21 cellular contexts compared by ENCODE assay signal in genomic region chr12:70756791-70757190, GRCh38.
A peak's percentile ranks its signal among the peaks of the same experiment; 100 is the strongest.
DNase-seq lines count a peak whose midpoint lies in the region; ATAC-seq and TF ChIP-seq lines count a peak whose summit lies in the region.
"Had no signal": no experiment of that assay in that cellular context is flagged by ENCODE, and none has a peak within 500 bp of the region (broad histone marks: within the 10 kb centered on the region; RNA-seq: fewer than 3 reads in every experiment).

No MANE protein-coding gene starts in this region.

- intact Hi-C loops in Calu3 (cut with micrococcal nuclease; ENCODE audit: unreplicated experiment), result loop anchor here (1.0 to 2.0 kb wide), 2 partner anchors 9 to 54 kb away; no protein-coding TSS in a partner anchor
- intact Hi-C loops in CD8-positive, alpha-beta T cell (cut with DNase I, micrococcal nuclease), result no loop called here

- no peak for ATAC-seq in GM21526 (IDR thresholded peaks at IDR 0.05; ENCODE audit: low FRiP score, unreplicated experiment)
- ATAC-seq in GM18861 (IDR thresholded peaks at IDR 0.05; ENCODE audit: unreplicated experiment), result no peak
- no peak for ATAC-seq in CD8-positive, alpha-beta T cell
- ATAC-seq: activated naive CD4-positive, alpha-beta T cell treated with anti-CD3 and anti-CD28 coated beads, Interleukin-2, amount 50 U/mL, for 72 hours; GM12878; natural killer cell treated with Interleukin-12 subunit alpha and Interleukin-12 subunit beta and Interleukin-15 and Interleukin-18, amount 100 ng/mL, for 72 hours had no signal

- H3K27ac ChIP-seq in 22Rv1, result peak overlapping the region; percentile 74
- no peak overlapping the region for H3K27ac ChIP-seq in CD8-positive, alpha-beta T cell (ENCODE audit: low read depth, low read length)
- H3K27ac ChIP-seq: coronary artery, prostate gland, suprapubic skin had no signal

- no peaks in the 10 kb centered on the region for H3K27me3 Mint-ChIP-seq in Calu3 (ENCODE audit: unreplicated experiment)
- H3K27me3 Mint-ChIP-seq in activated CD4-positive, alpha-beta memory T cell treated with anti-CD3 and anti-CD28 coated beads, Interleukin-2, amount 10 ng/mL, durations not matched to agents 7 days and 5 days, result peaks cover 4% of the 10 kb centered on the region
- H3K27me3 Mint-ChIP-seq in CD8-positive, alpha-beta T cell (ENCODE audit: low read depth), result peaks cover 3% of the 10 kb centered on the region
- H3K27me3 Mint-ChIP-seq: brain had no signal

- no peaks in the 10 kb centered on the region for H3K9me3 ChIP-seq in CD8-positive, alpha-beta T cell (ENCODE audit: low read length)
- H3K9me3 ChIP-seq: prostate gland, suprapubic skin had no signal

- H3K4me3 Mint-ChIP-seq in Calu3 (ENCODE audit: low read depth, unreplicated experiment), result peak overlapping the region; percentile 49
- no peak overlapping the region for H3K4me3 Mint-ChIP-seq in activated CD4-positive, alpha-beta memory T cell treated with anti-CD3 and anti-CD28 coated beads, Interleukin-2, amount 10 ng/mL, durations not matched to agents 7 days and 5 days
- no peak overlapping the region for H3K4me3 Mint-ChIP-seq in CD8-positive, alpha-beta T cell
- H3K4me3 Mint-ChIP-seq: activated T-cell treated with anti-CD3 and anti-CD28 coated beads, Interleukin-2, amount 50 U/mL, for 72 hours; brain; natural killer cell treated with Interleukin-12 subunit alpha and Interleukin-12 subunit beta and Interleukin-15 and Interleukin-18, amount 100 ng/mL, for 72 hours had no signal

- BruUV-seq in Calu3 (replicated peaks; lab: Mats Ljungman, UMichigan), result no TSS peak

- TF ChIP-seq CTCF in 22Rv1 (IDR thresholded peaks at IDR 0.05), result no peak
- no peak for TF ChIP-seq CTCF in Calu3 (IDR thresholded peaks at IDR 0.05; ENCODE audit: unreplicated experiment)
- no peak for TF ChIP-seq CTCF in CD8-positive, alpha-beta T cell (IDR thresholded peaks at IDR 0.05)

- no peak for DNase-seq in Calu3
- DNase-seq in NCI-H345 (lab: John Stamatoyannopoulos, UW), result peak; percentile 79
- DNase-seq in dermis blood vessel endothelial cell, result peak; percentile 3
- no peak for DNase-seq in activated CD4-positive, alpha-beta memory T cell treated with anti-CD3 and anti-CD28 coated beads, Interleukin-2, amount 10 ng/mL, durations not matched to agents 7 days and 5 days
- no peak for DNase-seq in CD8-positive, alpha-beta T cell
- DNase-seq: activated T-cell treated with anti-CD3 and anti-CD28 coated beads, Interleukin-2, amount 50 U/mL, for 72 hours; GF-D8; Kasumi-1; NCI-H187; SHP77; stimulated activated CD4-positive, alpha-beta T cell treated with anti-CD3 and anti-CD28 coated beads, Interleukin-12 subunit alpha, Interleukin-12 subunit beta, amount 100 ng/mL, for 4 hours had no signal

- H3K27me3 ChIP-seq in CD8-positive, alpha-beta T cell (ENCODE audit: insufficient read depth, low read length), result no peaks in the 10 kb centered on the region

- no peaks in the 10 kb centered on the region for H3K4me1 ChIP-seq in CD8-positive, alpha-beta T cell (ENCODE audit: insufficient read depth, low read length)
- H3K4me1 ChIP-seq: prostate gland, suprapubic skin had no signal

- H3K4me1 Mint-ChIP-seq in Calu3 (ENCODE audit: low read depth, unreplicated experiment), result peaks cover 27% of the 10 kb centered on the region
- peaks cover 2% of the 10 kb centered on the region for H3K4me1 Mint-ChIP-seq in activated CD4-positive, alpha-beta memory T cell treated with anti-CD3 and anti-CD28 coated beads, Interleukin-2, amount 10 ng/mL, durations not matched to agents 7 days and 5 days
- no peaks in the 10 kb centered on the region for H3K4me1 Mint-ChIP-seq in CD8-positive, alpha-beta T cell (ENCODE audit: low read depth)

- CTCF ChIA-PET in Calu3 (lab: Charles Lee), result interaction anchor here (0.5 to 1.6 kb wide), 9 partner anchors 10 to 355 kb away, joined by 3 to 14 read pairs (median 6); no protein-coding TSS in a partner anchor
- CTCF ChIA-PET in activated CD4-positive, alpha-beta memory T cell treated with anti-CD3 and anti-CD28 coated beads, Interleukin-2, amount 10 ng/mL, durations not matched to agents 7 days and 5 days (lab: Charles Lee), result no interaction called here
- CTCF ChIA-PET in CD8-positive, alpha-beta T cell (lab: Charles Lee), result no interaction called here

- POLR2A ChIA-PET in activated CD4-positive, alpha-beta memory T cell treated with anti-CD3 and anti-CD28 coated beads, Interleukin-2, amount 10 ng/mL, durations not matched to agents 7 days and 5 days (lab: Charles Lee), result no interaction called here
- POLR2A ChIA-PET in CD8-positive, alpha-beta T cell (lab: Charles Lee), result no interaction called here

- no peaks in the 10 kb centered on the region for H3K36me3 ChIP-seq in CD8-positive, alpha-beta T cell (ENCODE audit: insufficient read depth, low read length)
- H3K36me3 ChIP-seq: prostate gland, suprapubic skin had no signal

- H3K9me3 Mint-ChIP-seq in Calu3 (ENCODE audit: low read depth, unreplicated experiment), result no peaks in the 10 kb centered on the region
- no peaks in the 10 kb centered on the region for H3K9me3 Mint-ChIP-seq in activated CD4-positive, alpha-beta memory T cell treated with anti-CD3 and anti-CD28 coated beads, Interleukin-2, amount 10 ng/mL, durations not matched to agents 7 days and 5 days
- H3K9me3 Mint-ChIP-seq in CD8-positive, alpha-beta T cell, result no peaks in the 10 kb centered on the region
- H3K9me3 Mint-ChIP-seq: activated naive CD4-positive, alpha-beta T cell treated with anti-CD3 and anti-CD28 coated beads, Interleukin-2, amount 50 U/mL, for 72 hours; activated T-cell treated with anti-CD3 and anti-CD28 coated beads, Interleukin-2, amount 50 U/mL, for 72 hours; brain; natural killer cell treated with Interleukin-12 subunit alpha and Interleukin-12 subunit beta and Interleukin-15 and Interleukin-18, amount 100 ng/mL, for 72 hours had no signal

- H3K27ac Mint-ChIP-seq in Calu3 (ENCODE audit: unreplicated experiment), result peak overlapping the region; percentile 88
- no peak overlapping the region for H3K27ac Mint-ChIP-seq in activated CD4-positive, alpha-beta memory T cell treated with anti-CD3 and anti-CD28 coated beads, Interleukin-2, amount 10 ng/mL, durations not matched to agents 7 days and 5 days
- no peak overlapping the region for H3K27ac Mint-ChIP-seq in CD8-positive, alpha-beta T cell
- H3K27ac Mint-ChIP-seq: activated naive CD4-positive, alpha-beta T cell treated with anti-CD3 and anti-CD28 coated beads, Interleukin-2, amount 50 U/mL, for 72 hours; activated T-cell treated with anti-CD3 and anti-CD28 coated beads, Interleukin-2, amount 50 U/mL, for 72 hours; brain; natural killer cell treated with Interleukin-12 subunit alpha and Interleukin-12 subunit beta and Interleukin-15 and Interleukin-18, amount 100 ng/mL, for 72 hours had no signal

- H3K4me3 ChIP-seq in CD8-positive, alpha-beta T cell (ENCODE audit: low read depth, low read length), result no peak overlapping the region
- H3K4me3 ChIP-seq: coronary artery, GM12878, prostate gland, suprapubic skin had no signal

- peaks cover 39% of the 10 kb centered on the region for H3K36me3 Mint-ChIP-seq in Calu3 (ENCODE audit: insufficient read depth, unreplicated experiment)
- H3K36me3 Mint-ChIP-seq in activated CD4-positive, alpha-beta memory T cell treated with anti-CD3 and anti-CD28 coated beads, Interleukin-2, amount 10 ng/mL, durations not matched to agents 7 days and 5 days (ENCODE audit: low read depth), result no peaks in the 10 kb centered on the region
- no peaks in the 10 kb centered on the region for H3K36me3 Mint-ChIP-seq in CD8-positive, alpha-beta T cell
- H3K36me3 Mint-ChIP-seq: activated naive CD4-positive, alpha-beta T cell treated with anti-CD3 and anti-CD28 coated beads, Interleukin-2, amount 50 U/mL, for 72 hours; brain; natural killer cell treated with Interleukin-12 subunit alpha and Interleukin-12 subunit beta and Interleukin-15 and Interleukin-18, amount 100 ng/mL, for 72 hours had no signal

Comparison
In these comparisons a context has a peak if more than half of its experiments do, and no peak if none do; other contexts are left out.
1. DNase-seq: peak in NCI-H345 (single experiment) and dermis blood vessel endothelial cell (single experiment); none in Calu3 (single experiment), activated CD4-positive, alpha-beta memory T cell treated with anti-CD3 and anti-CD28 coated beads, Interleukin-2, amount 10 ng/mL, durations not matched to agents 7 days and 5 days (single experiment) and CD8-positive, alpha-beta T cell (0 of 7).